Comparison of ENCODE assay signal across 14 cellular contexts in the genomic region with DNA sequence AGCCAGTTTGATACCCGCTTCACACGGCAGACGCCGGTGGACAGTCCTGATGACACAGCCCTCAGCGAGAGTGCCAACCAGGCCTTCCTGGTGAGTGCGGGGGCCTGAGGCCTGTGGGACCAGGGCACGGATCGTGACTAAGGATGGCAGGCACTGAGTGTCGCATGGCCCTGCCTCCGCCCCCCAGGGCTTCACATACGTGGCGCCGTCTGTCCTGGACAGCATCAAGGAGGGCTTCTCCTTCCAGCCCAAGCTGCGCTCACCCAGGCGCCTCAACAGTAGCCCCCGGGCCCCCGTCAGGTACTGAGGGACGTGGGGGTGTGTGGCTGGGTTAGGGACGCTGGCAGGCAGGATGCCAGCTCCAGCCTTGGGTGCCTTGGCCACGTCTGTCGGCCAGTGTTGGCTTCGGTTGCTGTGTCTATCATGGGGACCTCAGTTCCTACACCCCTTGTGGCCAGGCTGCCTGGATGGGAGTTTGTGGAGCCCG.
DNase-seq lines count a peak whose midpoint lies in the region; ATAC-seq and TF ChIP-seq lines count a peak whose summit lies in the region.
"Had no signal": no experiment of that assay in that cellular context is flagged by ENCODE, and none has a peak within 500 bp of the region (broad histone marks: within the 10 kb centered on the region; RNA-seq: fewer than 3 reads in every experiment).

No MANE protein-coding gene starts in this region.

- H3K79me2 ChIP-seq in OCI-LY1 (ENCODE audit: insufficient read depth, low read length): peaks cover under 1% of the 10 kb centered on the region; the same call in 1 of the 2 replicates

- H3K9me2 ChIP-seq in OCI-LY1 (ENCODE audit: low read depth, low read length): no peaks in the 10 kb centered on the region

- H3K9me3 Mint-ChIP-seq in activated naive CD8-positive, alpha-beta T cell (ENCODE audit: low read depth): no peaks in the 10 kb centered on the region
- no peaks in the 10 kb centered on the region for H3K9me3 Mint-ChIP-seq in stimulated activated naive B cell treated with anti-CD40 and anti-IgM and Interleukin-4, amounts not matched to agents 10 μg/mL and 1 μg/mL and 100 μg/mL, for 72 hours
- H3K9me3 Mint-ChIP-seq: neural crest cell had no signal

- peak overlapping the region; percentile 97 for H3K27ac ChIP-seq in OCI-LY1 (ENCODE audit: low read depth, low read length, poor library complexity, severe bottlenecking)
- H3K27ac ChIP-seq: vagina had no signal

- H3K36me3 Mint-ChIP-seq in activated naive CD8-positive, alpha-beta T cell: no peaks in the 10 kb centered on the region
- H3K36me3 Mint-ChIP-seq in stimulated activated naive B cell treated with anti-CD40 and anti-IgM and Interleukin-4, amounts not matched to agents 10 μg/mL and 1 μg/mL and 100 μg/mL, for 72 hours: peaks cover 55 to 71% of the 10 kb centered on the region in 2 donors

- peak overlapping the region; percentile 92; the same call in 1 of the 2 replicates for H3K9ac ChIP-seq in OCI-LY1 (ENCODE audit: low read length)

- H4K20me1 ChIP-seq in OCI-LY1 (ENCODE audit: insufficient read depth, low read length): no peaks in the 10 kb centered on the region

- H2AFZ ChIP-seq in OCI-LY1 (ENCODE audit: low read length): no peak overlapping the region

- peak overlapping the region; percentile 60 for H3K4me3 Mint-ChIP-seq in activated naive CD8-positive, alpha-beta T cell
- peak overlapping the region; percentile 62 to 99 for H3K4me3 Mint-ChIP-seq in stimulated activated naive B cell treated with anti-CD40 and anti-IgM and Interleukin-4, amounts not matched to agents 10 μg/mL and 1 μg/mL and 100 μg/mL, for 72 hours
- H3K4me3 Mint-ChIP-seq: neural crest cell had no signal

- H3K36me3 ChIP-seq in OCI-LY1 (ENCODE audit: insufficient read depth, low read length): peaks cover 63% of the 10 kb centered on the region

- H3F3A ChIP-seq in OCI-LY1 (ENCODE audit: insufficient read depth, low read length): no peaks in the 10 kb centered on the region

- TF ChIP-seq CTCF in OCI-LY1 (IDR thresholded peaks at IDR 0.05; ENCODE audit: low read length): no peak

- no peaks in the 10 kb centered on the region for H3K27me3 ChIP-seq in OCI-LY1 (ENCODE audit: insufficient read depth, low read length)
- H3K27me3 ChIP-seq: vagina had no signal

- H3K4me1 ChIP-seq in OCI-LY1 (ENCODE audit: insufficient read depth, low read length, severe bottlenecking): peaks cover 90% of the 10 kb centered on the region

- H3K4me1 Mint-ChIP-seq in activated naive CD8-positive, alpha-beta T cell (ENCODE audit: low read depth): peaks cover 54% of the 10 kb centered on the region
- peaks cover 54 to 82% of the 10 kb centered on the region in 2 donors for H3K4me1 Mint-ChIP-seq in stimulated activated naive B cell treated with anti-CD40 and anti-IgM and Interleukin-4, amounts not matched to agents 10 μg/mL and 1 μg/mL and 100 μg/mL, for 72 hours
- H3K4me1 Mint-ChIP-seq: neural crest cell had no signal

- H3K4me3 ChIP-seq in OCI-LY1 (ENCODE audit: low read depth, low read length, poor library complexity, severe bottlenecking): peak overlapping the region; percentile 79
- H3K4me3 ChIP-seq: smooth muscle cell, vagina had no signal

- no peaks in the 10 kb centered on the region for H3K9me3 ChIP-seq in OCI-LY1 (ENCODE audit: low read length)
- H3K9me3 ChIP-seq: vagina had no signal

- ATAC-seq in stimulated activated naive B cell treated with anti-CD40 and anti-IgM and Interleukin-4, amounts not matched to agents 10 μg/mL and 1 μg/mL and 100 μg/mL, for 72 hours (replicated peaks): no peak
- no peak for ATAC-seq in HG02759 (IDR thresholded peaks at IDR 0.05; ENCODE audit: unreplicated experiment)

- peak; percentile 73 for DNase-seq in activated effector memory CD4-positive, alpha-beta T cell treated with anti-CD3 and anti-CD28 coated beads, Interleukin-2, amount 50 U/mL, for 16 hours
- no peak for DNase-seq in activated effector memory CD4-positive, alpha-beta T cell treated with Interleukin-2 at 50 U/mL for 16 hours
- no peak for DNase-seq in stimulated activated naive B cell treated with anti-CD40 and anti-IgM and Interleukin-4, amounts not matched to agents 10 μg/mL and 1 μg/mL and 100 μg/mL, for 72 hours
- DNase-seq in SHP77 (lab: John Stamatoyannopoulos, UW): no peak
- no peak for DNase-seq in medulla oblongata (ENCODE audit: extremely low spot score)
- DNase-seq: ACHN, DMS 273 treated with DMSO at 0.1 percent for 48 hours, NCI-H1048 had no signal

- H3K27me3 Mint-ChIP-seq in activated naive CD8-positive, alpha-beta T cell: no peaks in the 10 kb centered on the region
- no peaks in the 10 kb centered on the region for H3K27me3 Mint-ChIP-seq in stimulated activated naive B cell treated with anti-CD40 and anti-IgM and Interleukin-4, amounts not matched to agents 10 μg/mL and 1 μg/mL and 100 μg/mL, for 72 hours

- H3K27ac Mint-ChIP-seq in activated naive CD8-positive, alpha-beta T cell: peak overlapping the region; percentile 84
- H3K27ac Mint-ChIP-seq in stimulated activated naive B cell treated with anti-CD40 and anti-IgM and Interleukin-4, amounts not matched to agents 10 μg/mL and 1 μg/mL and 100 μg/mL, for 72 hours: peak overlapping the region; percentile 97

- peak overlapping the region; percentile 89 for H3K4me2 ChIP-seq in OCI-LY1 (ENCODE audit: low read length)
- H3K4me2 ChIP-seq: smooth muscle cell had no signal
